In the genomic region with DNA sequence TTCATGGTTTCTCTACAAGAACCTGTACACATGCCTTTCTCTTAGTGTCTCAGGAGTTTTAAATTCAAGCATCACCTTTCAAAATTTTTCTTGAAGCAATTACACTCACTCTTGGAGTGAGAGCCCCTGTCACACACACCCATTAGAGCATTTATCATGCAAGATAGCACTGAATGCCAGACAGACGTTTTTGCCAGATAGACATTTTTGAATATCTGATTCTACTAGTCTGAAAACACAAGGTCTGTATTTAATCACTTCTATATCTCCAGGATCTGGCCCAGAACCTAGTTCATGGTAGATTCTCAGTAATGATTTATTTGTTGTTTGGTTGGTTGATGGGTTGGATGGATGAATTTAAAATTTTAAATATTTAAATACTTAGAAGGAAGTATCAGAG, we compare ENCODE assay signal across 29 cellular contexts.
"Had no signal": no experiment of that assay in that cellular context is flagged by ENCODE, and none has a peak within 500 bp of the region (broad histone marks: within the 10 kb centered on the region; RNA-seq: fewer than 3 reads in every experiment).

No MANE protein-coding gene starts in this region.

- ATAC-seq: naive thymus-derived CD8-positive, alpha-beta T cell; natural killer cell treated with Interleukin-12 subunit alpha and Interleukin-12 subunit beta and Interleukin-15 and Interleukin-18, amount 100 ng/mL, for 72 hours; psoas muscle; right cardiac atrium; sciatic nerve; stimulated activated memory B cell treated with anti-CD40 and anti-IgM and Interleukin-4, amounts not matched to agents 10 μg/mL and 1 μg/mL and 100 μg/mL, for 72 hours; stimulated activated naive CD8-positive, alpha-beta T cell treated with anti-CD3 and anti-CD28 coated beads, Interleukin-15, amount 100 ng/mL, for 72 hours; stimulated activated naive CD8-positive, alpha-beta T cell treated with anti-CD3 and anti-CD28 coated beads, Interleukin-15, Interleukin-2, amounts not matched to agents 100 U/mL and 50 U/mL, for 24 hours; upper lobe of right lung had no signal

- H3K79me2 ChIP-seq: parathyroid adenoma had no signal

- H3K27me3 ChIP-seq: neural progenitor cell, ovary, spleen, suprapubic skin, testis, tibial artery, transverse colon, upper lobe of right lung, uterus had no signal

- H3K4me2 ChIP-seq: neural progenitor cell, smooth muscle cell had no signal

- H3K9ac ChIP-seq: neural progenitor cell, parathyroid adenoma had no signal

- H3K9me3 ChIP-seq: ovary, suprapubic skin, testis, upper lobe of right lung, uterus had no signal

- H3K36me3 ChIP-seq: neural progenitor cell, ovary, spleen, suprapubic skin, tibial artery, transverse colon, upper lobe of right lung had no signal

- H3K27ac ChIP-seq: neural progenitor cell, ovary, parathyroid adenoma, psoas muscle, skin epidermis, spleen, suprapubic skin, testis, tibial artery, transverse colon, upper lobe of right lung, uterus had no signal

- DNase-seq: naive B cell; naive thymus-derived CD8-positive, alpha-beta T cell; nephron progenitor cell; occipital lobe; ovary; posterior cingulate gyrus; psoas muscle; right cardiac atrium; spleen; stimulated activated CD4-positive, alpha-beta T cell treated with anti-CD3 and anti-CD28 coated beads, Interleukin-12 subunit alpha, Interleukin-12 subunit beta, amount 100 ng/mL, for 4 hours; stimulated activated CD4-positive, alpha-beta T cell treated with anti-CD3 and anti-CD28 coated beads, Interleukin-1b, Interleukin-23, amount 100 ng/mL, for 48 hours; stimulated activated CD4-positive, alpha-beta T cell treated with anti-CD3 and anti-CD28 coated beads, Interleukin-4, amount 100 ng/mL, for 1 hour; stimulated activated naive CD4-positive, alpha-beta T cell; stimulated activated naive CD8-positive, alpha-beta T cell treated with anti-CD3 and anti-CD28 coated beads, Interleukin-15, amount 100 ng/mL, for 72 hours; stimulated activated naive CD8-positive, alpha-beta T cell treated with anti-CD3 and anti-CD28 coated beads, Interleukin-15, Interleukin-2, amounts not matched to agents 100 U/mL and 50 U/mL, for 24 hours; substantia nigra; testis; tibial artery; transverse colon; upper lobe of right lung; uterus had no signal

- H3K4me3 ChIP-seq: neural progenitor cell, ovary, psoas muscle, skin epidermis, smooth muscle cell, spleen, suprapubic skin, testis, tibial artery, transverse colon, upper lobe of right lung, uterus had no signal

- H3K4me1 ChIP-seq: parathyroid adenoma, psoas muscle, spleen, suprapubic skin, testis, tibial artery, transverse colon, upper lobe of right lung, uterus had no signal

- H2AFZ ChIP-seq: neural progenitor cell, parathyroid adenoma had no signal
